In the genomic region with DNA sequence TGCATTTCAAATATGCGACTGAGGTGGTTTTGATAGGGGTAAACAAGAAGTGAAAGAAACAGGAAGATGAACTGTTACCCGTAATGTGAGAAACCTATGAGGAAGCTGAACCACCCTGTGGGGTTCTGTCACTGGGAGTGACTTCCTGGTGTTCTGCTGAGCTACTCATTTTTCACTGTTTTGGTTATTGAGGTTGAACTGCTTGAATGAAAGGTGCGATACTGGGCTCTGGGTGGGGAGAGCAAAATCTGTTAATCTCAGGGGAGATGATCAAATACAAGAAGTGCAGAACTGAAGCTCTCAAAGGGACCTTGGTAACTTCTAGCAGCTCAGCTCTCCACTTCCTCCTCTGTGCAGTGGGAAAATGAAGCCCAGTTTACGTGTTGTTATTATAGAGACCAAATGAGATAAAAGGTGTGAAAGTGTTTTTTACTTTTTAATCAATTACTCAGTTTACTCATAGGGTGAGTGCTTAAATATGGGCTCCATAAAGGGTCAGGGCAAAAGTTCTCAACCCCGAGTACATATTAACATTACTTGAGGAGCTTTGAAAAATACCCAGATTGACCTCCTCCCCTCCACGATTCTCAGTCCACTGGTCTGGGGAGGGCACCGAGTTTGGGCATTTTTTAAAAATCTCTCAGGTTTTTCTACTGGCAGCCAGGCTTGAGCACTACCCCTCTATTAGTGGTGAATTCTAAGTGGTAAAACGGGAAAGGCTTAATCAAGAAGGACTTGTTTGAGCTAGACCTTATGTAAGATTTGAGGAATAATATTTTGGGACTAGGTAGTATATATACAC, we compare ENCODE assay signal across 8 cellular contexts.
DNase-seq lines count a peak whose midpoint lies in the region; ATAC-seq and TF ChIP-seq lines count a peak whose summit lies in the region.

No MANE protein-coding gene starts in this region.

- no TSS peak for BruUV-seq in IMR-90 (replicated peaks; lab: Mats Ljungman, UMichigan)

- no peak overlapping the region for H3K23ac ChIP-seq in IMR-90 (ENCODE audit: low read depth, low read length)

- H2BK15ac ChIP-seq in IMR-90 (ENCODE audit: low read depth, low read length) = no peak overlapping the region; the same call in 2 of the 3 replicates

- H4K20me1 ChIP-seq in IMR-90 (ENCODE audit: insufficient read depth, low read length) = no peaks in the 10 kb centered on the region

- intact Hi-C loops in IMR-90 (cut with micrococcal nuclease) (no loop called here), left ventricle myocardium inferior (cut with micrococcal nuclease) (no loop called here)

- ATAC-seq in GM21447 (IDR thresholded peaks at IDR 0.05; ENCODE audit: unreplicated experiment) = peak; percentile 70
- 0 out of 2 replicates have a peak, but pooled peaks have one; percentile 27 for ATAC-seq in IMR-90 (ENCODE audit: low read depth)
- peak; percentile 99 for ATAC-seq in stimulated activated memory B cell treated with anti-CD40 and anti-IgM and Interleukin-4, amounts not matched to agents 10 μg/mL and 1 μg/mL and 100 μg/mL, for 72 hours

- no peak overlapping the region for H2AK5ac ChIP-seq in IMR-90 (ENCODE audit: low read depth, low read length)

- H3K36me3 ChIP-seq in IMR-90 (ENCODE audit: control insufficient read depth, insufficient read depth, low read length) = no peaks in the 10 kb centered on the region
- H3K36me3 ChIP-seq in left ventricle myocardium inferior = no peaks in the 10 kb centered on the region

- POLR2A ChIA-PET in IMR-90 (lab: Charles Lee; ENCODE audit: unreplicated experiment) = no interaction called here

- no peaks in the 10 kb centered on the region for H3K27me3 Mint-ChIP-seq in stimulated activated memory B cell treated with anti-CD40 and anti-IgM and Interleukin-4, amounts not matched to agents 10 μg/mL and 1 μg/mL and 100 μg/mL, for 72 hours

- H3K4me1 Mint-ChIP-seq in stimulated activated memory B cell treated with anti-CD40 and anti-IgM and Interleukin-4, amounts not matched to agents 10 μg/mL and 1 μg/mL and 100 μg/mL, for 72 hours = peaks cover 84% of the 10 kb centered on the region

- H2BK20ac ChIP-seq in IMR-90 (ENCODE audit: low read depth, low read length) = no peak overlapping the region

- H2AFZ ChIP-seq in IMR-90 (replicated peaks; ENCODE audit: low read length, poor library complexity) = peak overlapping the region; percentile 55

- H3K56ac ChIP-seq in IMR-90 (ENCODE audit: extremely low read depth, insufficient read depth, low read length) = no peak overlapping the region

- H3K9me1 ChIP-seq in IMR-90 (ENCODE audit: insufficient read depth, low read length) = no peaks in the 10 kb centered on the region; the same call in 1 of the 2 replicates

- H3K79me1 ChIP-seq in IMR-90 (ENCODE audit: low read depth in 1 of 2, low read length in 2 of 2) = no peaks in the 10 kb centered on the region

- H3K9me3 ChIP-seq in IMR-90 (ENCODE audit: control insufficient read depth, insufficient read depth, low read length) (no peaks in the 10 kb centered on the region), left ventricle myocardium inferior (replicated peaks) (peaks cover 2% of the 10 kb centered on the region)

- dilution Hi-C loops in IMR-90 (cut with HindIII; ENCODE audit: low sequenced_read_pairs, unreplicated experiment) = no loop called here

- H3K27me3 ChIP-seq in IMR-90 (ENCODE audit: control insufficient read depth, insufficient read depth, low read length) = no peaks in the 10 kb centered on the region
- no peaks in the 10 kb centered on the region for H3K27me3 ChIP-seq in left ventricle myocardium inferior (ENCODE audit: low read depth)

- TF ChIP-seq POLR2A in IMR-90 (IDR thresholded peaks at IDR 0.05; ENCODE audit: low read depth, low read length) = no peak

- H2BK120ac ChIP-seq in IMR-90 (ENCODE audit: low read depth, low read length) = no peak overlapping the region

- TF ChIP-seq RAD21 in IMR-90 (IDR thresholded peaks at IDR 0.05; ENCODE audit: low read length) = no peak

- peaks cover 6% of the 10 kb centered on the region for H3K36me3 Mint-ChIP-seq in stimulated activated memory B cell treated with anti-CD40 and anti-IgM and Interleukin-4, amounts not matched to agents 10 μg/mL and 1 μg/mL and 100 μg/mL, for 72 hours

- peaks cover 4% of the 10 kb centered on the region for H3K9me3 Mint-ChIP-seq in stimulated activated memory B cell treated with anti-CD40 and anti-IgM and Interleukin-4, amounts not matched to agents 10 μg/mL and 1 μg/mL and 100 μg/mL, for 72 hours

- TF ChIP-seq CTCF in IMR-90 (conservative IDR thresholded peaks at IDR 0.05; ENCODE audit: low read depth, low read length) (no peak), left ventricle myocardium inferior (IDR thresholded peaks at IDR 0.05; ENCODE audit: borderline replicate concordance) (no peak)

- no peak overlapping the region for H3K27ac ChIP-seq in IMR-90 (ENCODE audit: insufficient read depth, low read length)
- H3K27ac ChIP-seq in left ventricle myocardium inferior (replicated peaks) = peak overlapping the region; percentile 5

- H3K4ac ChIP-seq in IMR-90 (ENCODE audit: low read depth, low read length) = no peak overlapping the region

- peak overlapping the region in 1 of 2 experiments; percentile 59; a peak in 1 of 4 replicates for H4K8ac ChIP-seq in IMR-90 (ENCODE audit: low read depth in 2 of 2, low read length in 2 of 2)

- peak overlapping the region; percentile 20; the same call in 1 of the 2 replicates for H4K5ac ChIP-seq in IMR-90 (ENCODE audit: low read depth, low read length)

- H3K4me3 ChIP-seq in IMR-90 (ENCODE audit: insufficient read depth, low read depth, low read length) = no peak overlapping the region
- H3K4me3 ChIP-seq in left ventricle myocardium inferior = no peak overlapping the region

- 0 out of 2 replicates have a peak overlapping the region, but pooled peaks have one; percentile 30 for H3K14ac ChIP-seq in IMR-90 (replicated peaks; ENCODE audit: low read depth, low read length)

- 100% methylated on average over 1 of the region's 8 CpGs; no CpG with 5 or more reads in 1 of the 2 experiments for WGBS in IMR-90 (ENCODE audit: extremely low coverage in 2 of 2, insufficient read length in 1 of 2), 2 experiments

- no peak overlapping the region for H3K9ac ChIP-seq in IMR-90 (ENCODE audit: low read depth, low read length)

- CTCF ChIA-PET in IMR-90 (lab: Yijun Ruan, JAX) = interaction anchor here (1.0 kb wide), 1 partner anchor 20 kb away, joined by 3 read pairs; no protein-coding TSS in a partner anchor

- H3K27ac Mint-ChIP-seq in stimulated activated memory B cell treated with anti-CD40 and anti-IgM and Interleukin-4, amounts not matched to agents 10 μg/mL and 1 μg/mL and 100 μg/mL, for 72 hours = peak overlapping the region; percentile 62

- no peak overlapping the region for H3K4me3 Mint-ChIP-seq in stimulated activated memory B cell treated with anti-CD40 and anti-IgM and Interleukin-4, amounts not matched to agents 10 μg/mL and 1 μg/mL and 100 μg/mL, for 72 hours

- H3K4me2 ChIP-seq in IMR-90 (ENCODE audit: low read depth, low read length) = no peak overlapping the region

- H3K18ac ChIP-seq in IMR-90 (ENCODE audit: low read depth, low read length) = no peak overlapping the region

- H2AK9ac ChIP-seq in IMR-90 (replicated peaks; ENCODE audit: low read depth, low read length, poor library complexity) = no peak overlapping the region

- no peak overlapping the region for H4K91ac ChIP-seq in IMR-90 (ENCODE audit: insufficient read depth, low read depth, low read length)

- in situ Hi-C loops in IMR-90 (cut with MboI; ENCODE audit: low sequenced_read_pairs) = no loop called here

- DNase-seq in GDM1 (lab: John Stamatoyannopoulos, UW) (peak; percentile 68), IMR-90 (no peak), left ventricle myocardium inferior (no peak), AG08396 (ENCODE audit: low spot score) (no peak), NCI-H526 (lab: John Stamatoyannopoulos, UW) (no peak)
- DNase-seq in activated CD4-positive, alpha-beta T cell treated with anti-CD3 and anti-CD28 coated beads, Interleukin-2, amount 50 U/mL, for 1 hour = peak; percentile 43

- no peak overlapping the region for H2BK5ac ChIP-seq in IMR-90 (ENCODE audit: low read depth, low read length, poor library complexity, severe bottlenecking)

- H3K4me1 ChIP-seq in IMR-90 (ENCODE audit: control insufficient read depth, insufficient read depth, low read length) (peaks cover 2% of the 10 kb centered on the region; the same call in 1 of the 2 replicates), left ventricle myocardium inferior (no peaks in the 10 kb centered on the region)

TF ChIP-seq in IMR-90, 13 proteins besides CTCF, POLR2A, EP300 and RAD21:
- TF ChIP-seq CEBPB (IDR thresholded peaks at IDR 0.05; ENCODE audit: low read depth, low read length) = no peak
- TF ChIP-seq RFX5 (IDR thresholded peaks at IDR 0.05; ENCODE audit: low read depth, low read length) = no peak
- TF ChIP-seq NFE2L2 (IDR thresholded peaks at IDR 0.05; ENCODE audit: low read depth, low read length) = no peak
- no peak for TF ChIP-seq USF2 (IDR thresholded peaks at IDR 0.05; ENCODE audit: low read depth, low read length)
- no peak for TF ChIP-seq MAZ (IDR thresholded peaks at IDR 0.05; ENCODE audit: borderline replicate concordance, low read depth, low read length)
- no peak for TF ChIP-seq RCOR1 (IDR thresholded peaks at IDR 0.05; ENCODE audit: insufficient replicate concordance, low read length)
- no peak for TF ChIP-seq MXI1 (IDR thresholded peaks at IDR 0.05; ENCODE audit: borderline replicate concordance, low read depth, low read length)
- TF ChIP-seq, protein P1, sequence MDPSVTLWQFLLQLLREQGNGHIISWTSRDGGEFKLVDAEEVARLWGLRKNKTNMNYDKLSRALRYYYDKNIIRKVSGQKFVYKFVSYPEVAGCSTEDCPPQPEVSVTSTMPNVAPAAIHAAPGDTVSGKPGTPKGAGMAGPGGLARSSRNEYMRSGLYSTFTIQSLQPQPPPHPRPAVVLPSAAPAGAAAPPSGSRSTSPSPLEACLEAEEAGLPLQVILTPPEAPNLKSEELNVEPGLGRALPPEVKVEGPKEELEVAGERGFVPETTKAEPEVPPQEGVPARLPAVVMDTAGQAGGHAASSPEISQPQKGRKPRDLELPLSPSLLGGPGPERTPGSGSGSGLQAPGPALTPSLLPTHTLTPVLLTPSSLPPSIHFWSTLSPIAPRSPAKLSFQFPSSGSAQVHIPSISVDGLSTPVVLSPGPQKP (IDR thresholded peaks at IDR 0.05; ENCODE audit: borderline replicate concordance, low read depth, low read length) = no peak

Comparison
In these comparisons a context has a peak if more than half of its experiments do, and no peak if none do; other contexts are left out.
1. DNase-seq: peak in GDM1 (single experiment) and activated CD4-positive, alpha-beta T cell treated with anti-CD3 and anti-CD28 coated beads, Interleukin-2, amount 50 U/mL, for 1 hour (single experiment); none in IMR-90 (single experiment), left ventricle myocardium inferior (single experiment), AG08396 (single experiment) and NCI-H526 (0 of 2).
2. ATAC-seq: peak in every context shown above with its lines; median percentile 99 in stimulated activated memory B cell treated with anti-CD40 and anti-IgM and Interleukin-4, amounts not matched to agents 10 μg/mL and 1 μg/mL and 100 μg/mL, for 72 hours; 70 in GM21447; 27 in IMR-90.